Comparison of ENCODE assay signal across 8 cellular contexts in genomic region chr17:17119533-17119932, GRCh38.
DNase-seq lines count a peak whose midpoint lies in the region; ATAC-seq, FAIRE-seq and TF ChIP-seq lines count a peak whose summit lies in the region.

No MANE protein-coding gene starts in this region.

- H3K9me3 ChIP-seq in A549 (no peaks in the 10 kb centered on the region), Loucy (ENCODE audit: insufficient read depth, low read depth, low read length) (no peaks in the 10 kb centered on the region), kidney (ENCODE audit: control insufficient read depth in 1 of 2, low read length in 2 of 2) (no peaks in the 10 kb centered on the region)

- TF ChIP-seq RAD21 in A549 (conservative IDR thresholded peaks at IDR 0.05 in 1 of 2, IDR thresholded peaks at IDR 0.05 in 1 of 2), result no peak

- H3K36me3 ChIP-seq in Loucy (ENCODE audit: insufficient read depth, low read length), result no peaks in the 10 kb centered on the region; the same call in 1 of the 2 replicates
- H3K36me3 ChIP-seq in kidney (ENCODE audit: control insufficient read depth in 1 of 2, insufficient read depth in 2 of 2, low read length in 2 of 2), result no peaks in the 10 kb centered on the region

- H3K27ac ChIP-seq in A549 (peak overlapping the region; percentile 29 to 72; a peak in 5 of 6 replicates), kidney (ENCODE audit: low read depth in 2 of 2, low read length in 2 of 2) (peak overlapping the region in 1 of 2 donors; percentile 51)

- TF ChIP-seq EP300 in A549 (IDR thresholded peaks at IDR 0.05), result no peak

- H3K9ac ChIP-seq in Loucy (ENCODE audit: low read depth, low read length, poor library complexity, severe bottlenecking) (peak overlapping the region; percentile 13), kidney (ENCODE audit: low read length in 2 of 2) (no peak overlapping the region)

- intact Hi-C loops in kidney (cut with DNase I), result no loop called here

- peaks cover 60% of the 10 kb centered on the region for H3K4me1 ChIP-seq in A549
- H3K4me1 ChIP-seq in Loucy (ENCODE audit: insufficient read depth, low read length, poor library complexity, severe bottlenecking), result peaks cover 30% of the 10 kb centered on the region
- peaks cover 31 to 53% of the 10 kb centered on the region in 2 donors for H3K4me1 ChIP-seq in kidney (ENCODE audit: control insufficient read depth in 1 of 2, insufficient read depth in 1 of 2, low read depth in 1 of 2, low read length in 2 of 2)

- DNase-seq in A549 (ENCODE audit: low read depth in 1 of 2, low spot score in 1 of 2) (peak in 1 of 2 experiments; percentile 34), kidney (peak; percentile 80), D341Med (ENCODE audit: low spot score) (no peak), KG1 (lab: John Stamatoyannopoulos, UW) (no peak)
- DNase-seq in activated naive CD4-positive, alpha-beta T cell treated with Interleukin-2 at 50 U/mL for 16 hours, result peak; percentile 75
- peak; percentile 19 to 25 for DNase-seq in stimulated activated CD8-positive, alpha-beta memory T cell treated with anti-CD3 and anti-CD28 coated beads, Interleukin-7, amount 100 ng/mL, for 1 hour (ENCODE audit: low read depth in 2 of 2)

- H3K4me3 ChIP-seq in A549 (no peak overlapping the region), Loucy (ENCODE audit: low read length, poor library complexity, severe bottlenecking) (no peak overlapping the region), kidney (ENCODE audit: low read length in 2 of 2) (no peak overlapping the region)

- no peak for TF ChIP-seq CTCF in A549 (IDR thresholded peaks at IDR 0.05)
- TF ChIP-seq CTCF in Loucy (conservative IDR thresholded peaks at IDR 0.05; ENCODE audit: low read length), result no peak
- no peak for TF ChIP-seq CTCF in kidney (IDR thresholded peaks at IDR 0.05; ENCODE audit: borderline replicate concordance, extremely low read depth, insufficient read depth)

- peak overlapping the region; percentile 34; the same call in 1 of the 3 replicates for H3K4me2 ChIP-seq in A549
- H3K4me2 ChIP-seq in Loucy (ENCODE audit: low read depth, low read length, poor library complexity, severe bottlenecking), result no peak overlapping the region

- 89% methylated on average over 5 of the region's 5 CpGs for WGBS in A549 (ENCODE audit: missing lambda C conversion rate)

- TF ChIP-seq POLR2A in A549 (IDR thresholded peaks at IDR 0.05; ENCODE audit: low read length), result no peak

- H3F3A ChIP-seq in Loucy (ENCODE audit: low read depth), result no peaks in the 10 kb centered on the region

- CTCF ChIA-PET in A549 (lab: Yijun Ruan, JAX), result interaction anchor here (1.1 to 4.7 kb wide), 4 partner anchors 12 to 119 kb away, joined by 3 to 36 read pairs (median 6); no protein-coding TSS in a partner anchor

- no peak overlapping the region for H2AFZ ChIP-seq in Loucy (ENCODE audit: low read length)

- peaks cover 91% of the 10 kb centered on the region for H3K79me2 ChIP-seq in Loucy (ENCODE audit: insufficient read depth, low read length)

- no peaks in the 10 kb centered on the region for H3K27me3 ChIP-seq in Loucy (ENCODE audit: insufficient read depth, low read length, poor library complexity, severe bottlenecking)

- H3K9me2 ChIP-seq in Loucy (replicated peaks; ENCODE audit: low read depth, low read length), result no peaks in the 10 kb centered on the region

- FAIRE-seq in A549 (lab: Jason Lieb, UNC) (peak; percentile 78), kidney (lab: Jason Lieb, UNC) (no peak)

- POLR2A ChIA-PET in A549 (lab: Yijun Ruan, JAX), result no interaction called here

- ATAC-seq in A549 (peak; percentile 35 to 47; a peak in 5 of 6 replicates), GM18867 (IDR thresholded peaks at IDR 0.05; ENCODE audit: unreplicated experiment) (no peak)

- H4K20me1 ChIP-seq in Loucy (ENCODE audit: insufficient read depth, low read length, poor library complexity, severe bottlenecking), result peaks cover 32% of the 10 kb centered on the region

TF ChIP-seq in A549, 52 proteins besides CTCF, POLR2A, EP300 and RAD21:
- no peak for TF ChIP-seq HMGXB4 (CRISPR knock-in tag; IDR thresholded peaks at IDR 0.05; ENCODE audit: borderline replicate concordance)
- no peak for TF ChIP-seq ATOH8 (CRISPR knock-in tag; IDR thresholded peaks at IDR 0.05; ENCODE audit: low read depth)
- no peak for TF ChIP-seq SMC3 (IDR thresholded peaks at IDR 0.05)
- no peak for TF ChIP-seq TFCP2L1 (CRISPR knock-in tag; IDR thresholded peaks at IDR 0.05)
- TF ChIP-seq KDM1A (IDR thresholded peaks at IDR 0.05; ENCODE audit: low read depth), result no peak
- TF ChIP-seq CHD2 (IDR thresholded peaks at IDR 0.05; ENCODE audit: low read length, partially characterized antibody), result no peak
- no peak for TF ChIP-seq HDAC2 (IDR thresholded peaks at IDR 0.05)
- no peak for TF ChIP-seq CEBPB (IDR thresholded peaks at IDR 0.05)
- TF ChIP-seq ZC3H11A (IDR thresholded peaks at IDR 0.05), result no peak
- no peak for TF ChIP-seq FOXS1 (CRISPR knock-in tag; IDR thresholded peaks at IDR 0.05)
- TF ChIP-seq EHF (CRISPR knock-in tag; IDR thresholded peaks at IDR 0.05), result no peak
- no peak for TF ChIP-seq ZFP36 (IDR thresholded peaks at IDR 0.05; ENCODE audit: borderline replicate concordance, partially characterized antibody)
- no peak for TF ChIP-seq RNF2 (IDR thresholded peaks at IDR 0.05; ENCODE audit: borderline replicate concordance, low read depth)
- no peak for TF ChIP-seq RCOR1 (IDR thresholded peaks at IDR 0.05; ENCODE audit: low read depth, low read length)
- no peak for TF ChIP-seq USF2 (IDR thresholded peaks at IDR 0.05)
- TF ChIP-seq ZNF302 (CRISPR knock-in tag; IDR thresholded peaks at IDR 0.05), result no peak

Comparison
In these comparisons a context has a peak if more than half of its experiments do, and no peak if none do; other contexts are left out.
1. DNase-seq: peak in activated naive CD4-positive, alpha-beta T cell treated with Interleukin-2 at 50 U/mL for 16 hours (single experiment), kidney (single experiment) and stimulated activated CD8-positive, alpha-beta memory T cell treated with anti-CD3 and anti-CD28 coated beads, Interleukin-7, amount 100 ng/mL, for 1 hour (2 of 2); none in D341Med (single experiment) and KG1 (single experiment).